8 cellular contexts compared by ENCODE assay signal in genomic region chr2:218068721-218069334, GRCh38. TPM values are rescaled to one million over a fixed set of nuclear protein-coding genes. Genes with fewer than 3 reads are reported as not detected.
DNase-seq lines count a peak whose midpoint lies in the region; ATAC-seq and TF ChIP-seq lines count a peak whose summit lies in the region.
"Not testable (repeated sequence)": the region's sequence is repeated elsewhere in the genome, so short reads cannot be mapped to it uniquely, and the experiment has no call there.

RUFY4 (plus strand) TSS chr2:218069253; CDS start chr2:218070606, 1,353 bp downstream.

- TF ChIP-seq CTCF in GM10266 (IDR thresholded peaks at IDR 0.05; ENCODE audit: control insufficient read depth, insufficient read depth, low read depth, missing control alignments) (peak; percentile 85), NB4 (IDR thresholded peaks at IDR 0.05; ENCODE audit: low read depth, low read length) (peak; percentile 72), osteoblast (IDR thresholded peaks at IDR 0.05; ENCODE audit: extremely low read depth, low read depth, low read length) (peak; percentile 71), testis (IDR thresholded peaks at IDR 0.05) (peak; percentile 84 to 86 (median 86))

- not testable (repeated sequence) for H3K4me3 ChIP-seq in NB4 (ENCODE audit: low read depth, low read length); testis
- H3K4me3 ChIP-seq in osteoblast (ENCODE audit: insufficient read depth, low read length), result peak within 1 kb of the TSS; percentile 62

- ATAC-seq in HG02588 (IDR thresholded peaks at IDR 0.05; ENCODE audit: unreplicated experiment), result peak; percentile 88

- H3K4me2 ChIP-seq in osteoblast (ENCODE audit: insufficient read depth, low read length), result peak within 1 kb of the TSS; percentile 69

- not testable (repeated sequence) for H3K27ac ChIP-seq in osteoblast (ENCODE audit: low read depth, low read length); testis

- DNase-seq in GM10266 (ENCODE audit: extremely low spot score) (peak; percentile 61), NB4 (ENCODE audit: low read depth) (peak; percentile 75), SK-N-DZ (ENCODE audit: low spot score) (peak; percentile 79), glomerular visceral epithelial cell (ENCODE audit: extremely low spot score) (peak; percentile 81), osteoblast (ENCODE audit: insufficient read length, low spot score, missing footprints) (peak; percentile 93), testis (peak; percentile 79)
- DNase-seq in activated naive CD4-positive, alpha-beta T cell treated with anti-CD3 and anti-CD28 coated beads, Interleukin-2, amount 50 U/mL, for 16 hours, result peak; percentile 60

- TF ChIP-seq POLR2A in NB4 (IDR thresholded peaks at IDR 0.05; ENCODE audit: extremely low read depth, insufficient read length); testis (IDR thresholded peaks at IDR 0.05): not testable (repeated sequence)

- not testable (repeated sequence) for H3K79me2 ChIP-seq in osteoblast (ENCODE audit: insufficient read depth, low read length)

- not testable (repeated sequence) for H4K20me1 ChIP-seq in osteoblast (ENCODE audit: insufficient read depth, low read length)

- intact Hi-C loops in testis (cut with DNase I; ENCODE audit: low total_unique reads), result not testable (repeated sequence)

- WGBS in testis, 2 donors, result 6% methylated on average over 9 to 15 of the region's 15 CpGs

- not testable (repeated sequence) for H3K36me3 ChIP-seq in osteoblast (ENCODE audit: insufficient read depth, low read length); testis (ENCODE audit: low read depth, missing control alignments)

- H3K4me1 ChIP-seq in osteoblast (ENCODE audit: insufficient read depth, low read length); testis: not testable (repeated sequence)

- not testable (repeated sequence) for H2AFZ ChIP-seq in osteoblast (ENCODE audit: low read length)

- not testable (repeated sequence) for H3K9me3 ChIP-seq in osteoblast (ENCODE audit: low read depth, low read length); testis

- peaks cover 43% of the 10 kb centered on the region for H3K27me3 ChIP-seq in osteoblast (ENCODE audit: insufficient read depth, low read length)
- not testable (repeated sequence) for H3K27me3 ChIP-seq in testis

RNA-seq across cellular contexts. Expression of gene RUFY4, which starts in this region (rescaled TPM):
- polyA plus RNA-seq in SK-N-DZ (2014; cell fraction: cytosol; rRNA removed), result 0.39 TPM in 1 of 2 replicates, not detected in the other
- 1.1 and 2.0 TPM in 2 replicates for polyA plus RNA-seq in SK-N-DZ (2014; cell fraction: nucleus; rRNA removed)
- total RNA-seq in osteoblast (not detected in 2 replicates), testis (under 1 TPM; 0.37 to 0.39 TPM)
- polyA plus RNA-seq in testis (ENCODE audit: insufficient read depth, low read depth, low replicate concordance), result 0.17 TPM

Comparison
In these comparisons a context has a peak if more than half of its experiments do, and no peak if none do; other contexts are left out.
1. Peak in DNase-seq, H3K4me3 ChIP-seq and H3K4me2 ChIP-seq in osteoblast; RNA of the gene not detected or under 1 TPM.
2. Peak in DNase-seq in testis; RNA of the gene not detected or under 1 TPM.